30 cellular contexts compared by ENCODE assay signal in the genomic region with DNA sequence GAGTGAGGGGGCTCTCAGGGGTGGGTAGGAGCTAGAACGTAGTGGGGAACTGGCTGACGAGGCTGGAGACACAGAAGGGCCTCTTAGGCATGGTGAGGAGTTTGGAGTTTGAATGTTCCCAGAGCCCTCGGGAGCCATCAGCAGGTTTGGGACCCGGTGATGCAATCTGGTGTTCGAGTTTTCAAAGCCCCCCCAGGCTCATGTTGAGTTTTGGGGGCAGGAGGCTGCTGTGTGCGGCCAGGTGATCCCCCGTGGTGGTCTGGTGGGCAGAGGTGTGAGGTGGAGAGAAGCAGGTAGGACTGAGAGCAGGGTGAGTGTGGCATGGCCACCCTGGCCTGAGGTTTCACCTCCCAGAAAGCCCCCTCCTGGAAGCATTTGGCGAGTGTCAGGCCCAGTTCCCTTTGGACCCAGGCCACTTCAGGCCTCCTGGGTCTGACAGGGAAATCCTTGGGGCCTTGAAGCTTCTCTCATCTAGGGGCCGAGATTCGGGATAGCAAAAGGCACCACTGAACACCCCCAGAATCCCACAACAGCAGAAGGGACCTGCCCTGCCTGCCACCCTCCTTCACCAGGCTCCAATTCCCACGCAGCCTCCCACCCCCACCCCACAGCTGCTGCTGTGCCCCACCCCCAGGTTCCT. TPM values are rescaled to one million over a fixed set of nuclear protein-coding genes. Genes with fewer than 3 reads are reported as not detected.
DNase-seq lines count a peak whose midpoint lies in the region; ATAC-seq and TF ChIP-seq lines count a peak whose summit lies in the region.
"Had no signal": no experiment of that assay in that cellular context is flagged by ENCODE, and none has a peak within 500 bp of the region (broad histone marks: within the 10 kb centered on the region; RNA-seq: fewer than 3 reads in every experiment).

No MANE protein-coding gene starts in this region.

- H3K36me3 ChIP-seq in CD8-positive, alpha-beta T cell (ENCODE audit: insufficient read depth, low read length) = no peaks in the 10 kb centered on the region
- H3K36me3 ChIP-seq in HUES64 (ENCODE audit: insufficient read depth, low read length) (peaks cover 29% of the 10 kb centered on the region), osteoblast (ENCODE audit: insufficient read depth, low read length) (peaks cover 10% of the 10 kb centered on the region), H7 (replicated peaks; ENCODE audit: control insufficient read depth, insufficient read depth, low read length) (peaks cover 7% of the 10 kb centered on the region), HAP-1 (replicated peaks) (peaks cover 17% of the 10 kb centered on the region)

- in situ Hi-C loops in HAP-1 (cut with MboI; ENCODE audit: low sequenced_read_pairs) = loop anchor here (25.0 kb wide), 1 partner anchor 432 kb away; no protein-coding TSS in a partner anchor

- POLR2A ChIA-PET in CD8-positive, alpha-beta T cell (lab: Charles Lee) = interaction anchor here (0.5 to 1.4 kb wide), 3 partner anchors 69 to 1664 kb away, joined by 3 to 4 read pairs (median 3); no protein-coding TSS in a partner anchor

- DNase-seq in CD8-positive, alpha-beta T cell = no peak
- DNase-seq in caudate nucleus (lab: John Stamatoyannopoulos, UW) (peak in 2 of 61 donors; percentile 52 to 60), osteoblast (ENCODE audit: insufficient read length, low spot score, missing footprints) (peak; percentile 90), H7 (no peak), HAP-1 (ENCODE audit: low spot score in 2 of 2) (no peak)
- DNase-seq: activated B cell treated with CpG ODN at 0.5 μM for 24 hours; activated CD4-positive, alpha-beta T cell treated with anti-CD3 and anti-CD28 coated beads, Interleukin-2, amount 50 U/mL, for 1 hour; activated gamma-delta T cell treated with Interleukin-2 at 50 U/mL for 16 hours; activated naive CD8-positive, alpha-beta T cell treated with anti-CD3 and anti-CD28 coated beads, Interleukin-2, amount 50 U/mL, for 24 hours; activated T-cell treated with anti-CD3 and anti-CD28 coated beads, Interleukin-2, amount 50 U/mL, for 48 hours; C1 segment of cervical spinal cord; Calu3; dermis blood vessel endothelial cell; islet precursor cell; KG1; left lung; NCI-H1092 treated with DMSO at 0.1 percent for 48 hours; NCI-H1930; NCI-H2171 treated with DMSO at 0.1 percent for 48 hours; NCI-H510A treated with DMSO at 0.1 percent for 48 hours; psoas muscle; stimulated activated CD4-positive, alpha-beta T cell treated with anti-CD3 and anti-CD28 coated beads, Interleukin-4, amount 100 ng/mL, for 24 hours; thyroid gland had no signal

- H3K4me2 ChIP-seq in osteoblast (ENCODE audit: insufficient read depth, low read length) = no peak overlapping the region

- H3K9ac ChIP-seq in HUES64 (ENCODE audit: low read depth, low read length) = no peak overlapping the region

- H3K27me3 Mint-ChIP-seq in CD8-positive, alpha-beta T cell (ENCODE audit: low read depth) = no peaks in the 10 kb centered on the region
- H3K27me3 Mint-ChIP-seq: activated B cell treated with CpG ODN at 0.5 μM for 24 hours; activated naive CD8-positive, alpha-beta T cell treated with anti-CD3 and anti-CD28 coated beads, Interleukin-2, amount 50 U/mL, for 24 hours had no signal

- intact Hi-C loops in CD8-positive, alpha-beta T cell (cut with DNase I, micrococcal nuclease) = loop anchor here (5.0 to 10.0 kb wide), 2 partner anchors 202 to 205 kb away; partner anchors contain the start of gene ZNF14 (in 2 of the 2)

- H2AFZ ChIP-seq in osteoblast (ENCODE audit: low read length) = no peak overlapping the region

- no peak overlapping the region for H3K27ac ChIP-seq in CD8-positive, alpha-beta T cell (ENCODE audit: low read depth, low read length)
- H3K27ac ChIP-seq in HUES64 (ENCODE audit: low read depth, low read length) (peak overlapping the region; percentile 8; the same call in 1 of the 2 replicates), caudate nucleus (ENCODE audit: low read depth, low read length) (peak overlapping the region; percentile 77), osteoblast (ENCODE audit: low read depth, low read length) (no peak overlapping the region)
- H3K27ac ChIP-seq: esophagus muscularis mucosa, left lung, neutrophil, psoas muscle, thyroid gland, vagina had no signal

- no peaks in the 10 kb centered on the region for H3K9me3 Mint-ChIP-seq in CD8-positive, alpha-beta T cell
- H3K9me3 Mint-ChIP-seq: activated B cell treated with CpG ODN at 0.5 μM for 24 hours; activated naive CD8-positive, alpha-beta T cell treated with anti-CD3 and anti-CD28 coated beads, Interleukin-2, amount 50 U/mL, for 24 hours had no signal

- H3K36me3 Mint-ChIP-seq in CD8-positive, alpha-beta T cell = peaks cover 29% of the 10 kb centered on the region

- ATAC-seq in CD8-positive, alpha-beta T cell = no peak
- ATAC-seq in GM18498 (IDR thresholded peaks at IDR 0.05; ENCODE audit: unreplicated experiment) = no peak
- ATAC-seq: activated naive CD8-positive, alpha-beta T cell treated with anti-CD3 and anti-CD28 coated beads, Interleukin-2, amount 50 U/mL, for 24 hours; HCT116; left lung; psoas muscle had no signal

- WGBS in HUES64 = 90% methylated on average over 11 of the region's 11 CpGs

- H3K9me3 ChIP-seq in CD8-positive, alpha-beta T cell (ENCODE audit: low read length) = no peaks in the 10 kb centered on the region
- H3K9me3 ChIP-seq in HUES64 (ENCODE audit: insufficient read depth, low read depth, low read length) = no peaks in the 10 kb centered on the region
- no peaks in the 10 kb centered on the region for H3K9me3 ChIP-seq in osteoblast (ENCODE audit: low read depth, low read length)
- no peaks in the 10 kb centered on the region for H3K9me3 ChIP-seq in HAP-1
- H3K9me3 ChIP-seq: esophagus muscularis mucosa, left lung, neutrophil, psoas muscle, thyroid gland, vagina had no signal

- H3K79me2 ChIP-seq in osteoblast (ENCODE audit: insufficient read depth, low read length) = peaks cover 11% of the 10 kb centered on the region

- no peak overlapping the region for H3K4me3 Mint-ChIP-seq in CD8-positive, alpha-beta T cell
- H3K4me3 Mint-ChIP-seq: activated B cell treated with CpG ODN at 0.5 μM for 24 hours; activated naive CD8-positive, alpha-beta T cell treated with anti-CD3 and anti-CD28 coated beads, Interleukin-2, amount 50 U/mL, for 24 hours had no signal

- peaks cover 10% of the 10 kb centered on the region for H3K4me1 Mint-ChIP-seq in CD8-positive, alpha-beta T cell (ENCODE audit: low read depth)

- H3K4me3 ChIP-seq in CD8-positive, alpha-beta T cell (ENCODE audit: low read depth, low read length) = no peak overlapping the region
- H3K4me3 ChIP-seq in HUES64 (ENCODE audit: low read length) (no peak overlapping the region), osteoblast (ENCODE audit: insufficient read depth, low read length) (no peak overlapping the region), H7 (ENCODE audit: insufficient read depth, low read depth, low read length) (no peak overlapping the region), HAP-1 (no peak overlapping the region)
- H3K4me3 ChIP-seq: left lung, psoas muscle, thyroid gland had no signal

- CTCF ChIA-PET in CD8-positive, alpha-beta T cell (lab: Charles Lee) = interaction anchor here (1.0 to 6.0 kb wide), 6 partner anchors 14 to 429 kb away, joined by 3 to 93 read pairs (median 6); partner anchors contain the start of genes GMIP, NDUFA13 and PBX4

- TF ChIP-seq CTCF in CD8-positive, alpha-beta T cell (IDR thresholded peaks at IDR 0.05) = no peak
- no peak for TF ChIP-seq CTCF in osteoblast (IDR thresholded peaks at IDR 0.05; ENCODE audit: extremely low read depth, low read depth, low read length)

- H3K27ac Mint-ChIP-seq in CD8-positive, alpha-beta T cell = peak overlapping the region; percentile 27
- H3K27ac Mint-ChIP-seq: activated B cell treated with CpG ODN at 0.5 μM for 24 hours; activated naive CD8-positive, alpha-beta T cell treated with anti-CD3 and anti-CD28 coated beads, Interleukin-2, amount 50 U/mL, for 24 hours had no signal

- peaks cover 9% of the 10 kb centered on the region for H3K4me1 ChIP-seq in CD8-positive, alpha-beta T cell (ENCODE audit: insufficient read depth, low read length)
- H3K4me1 ChIP-seq in HUES64 (ENCODE audit: insufficient read depth, low read length) = no peaks in the 10 kb centered on the region
- H3K4me1 ChIP-seq in osteoblast (ENCODE audit: insufficient read depth, low read length) = peaks cover 11% of the 10 kb centered on the region
- no peaks in the 10 kb centered on the region for H3K4me1 ChIP-seq in HAP-1

- H3K27me3 ChIP-seq in CD8-positive, alpha-beta T cell (ENCODE audit: insufficient read depth, low read length) = no peaks in the 10 kb centered on the region
- H3K27me3 ChIP-seq in HUES64 (ENCODE audit: insufficient read depth, low read length) (peaks cover 5% of the 10 kb centered on the region; the same call in 1 of the 2 replicates), osteoblast (ENCODE audit: insufficient read depth, low read length) (no peaks in the 10 kb centered on the region), H7 (ENCODE audit: control insufficient read depth, insufficient read depth, low read length) (no peaks in the 10 kb centered on the region), HAP-1 (ENCODE audit: low read depth) (no peaks in the 10 kb centered on the region)
- H3K27me3 ChIP-seq: esophagus muscularis mucosa, left lung, neutrophil, thyroid gland, vagina had no signal

- H4K20me1 ChIP-seq in osteoblast (ENCODE audit: insufficient read depth, low read length) = peaks cover 22% of the 10 kb centered on the region

RNA-seq across cellular contexts. Expression of gene YJEFN3, which starts 1.2 kb away (rescaled TPM):
- 1 to 10 TPM; 3.4 to 4.3 TPM for total RNA-seq in CD8-positive, alpha-beta T cell
- 3.3 TPM for polyA plus RNA-seq in HUES64 (2013, experiment 1 of 2)
- polyA plus RNA-seq in HUES64 (2013, experiment 2 of 2) = 2.7 TPM
- under 0.01 and 0.29 TPM in 2 replicates for total RNA-seq in osteoblast
- 0.74 and 1.2 TPM in 2 replicates for total RNA-seq in H7 (2014; rRNA removed; shearing (Covaris generic))

RNA-seq across cellular contexts. Expression of gene CILP2, which starts 8.2 kb away (rescaled TPM):
- under 1 TPM; 0.71 to 0.81 TPM for total RNA-seq in CD8-positive, alpha-beta T cell
- 1.2 TPM for polyA plus RNA-seq in HUES64 (2013, experiment 1 of 2)
- 2.2 TPM for polyA plus RNA-seq in HUES64 (2013, experiment 2 of 2)
- 0.72 and 0.88 TPM in 2 replicates for total RNA-seq in osteoblast
- 4.4 and 7.0 TPM in 2 replicates for total RNA-seq in H7 (2014; rRNA removed; shearing (Covaris generic))
- total RNA-seq: psoas muscle, SK-MEL-5 had no signal

RNA-seq across cellular contexts. Expression of gene NDUFA13, which starts 13.9 kb away (rescaled TPM):
- 100 to 1,000 TPM; 151 to 166 TPM for total RNA-seq in CD8-positive, alpha-beta T cell
- polyA plus RNA-seq in HUES64 (2013, experiment 1 of 2) = 184 TPM
- polyA plus RNA-seq in HUES64 (2013, experiment 2 of 2) = 194 TPM
- 160 and 202 TPM in 2 replicates for total RNA-seq in osteoblast
- total RNA-seq in H7 (2014; rRNA removed; shearing (Covaris generic)) = 249 and 291 TPM in 2 replicates

RNA-seq across cellular contexts. Expression of gene TSSK6, which starts 14.6 kb away (rescaled TPM):
- 1 to 10 TPM; 3.6 to 3.7 TPM for total RNA-seq in CD8-positive, alpha-beta T cell
- polyA plus RNA-seq in HUES64 (2013, experiment 1 of 2) = 1.4 TPM
- 1.9 TPM for polyA plus RNA-seq in HUES64 (2013, experiment 2 of 2)
- total RNA-seq in osteoblast = 2.7 and 4.3 TPM in 2 replicates
- 4.7 and 9.8 TPM in 2 replicates for total RNA-seq in H7 (2014; rRNA removed; shearing (Covaris generic))

Comparison
In these comparisons a context has a peak if more than half of its experiments do, and no peak if none do; other contexts are left out.
1. H3K27ac ChIP-seq: peak in HUES64 (single experiment) and caudate nucleus (single experiment); none in CD8-positive, alpha-beta T cell (single experiment) and osteoblast (single experiment).